In the genomic region with DNA sequence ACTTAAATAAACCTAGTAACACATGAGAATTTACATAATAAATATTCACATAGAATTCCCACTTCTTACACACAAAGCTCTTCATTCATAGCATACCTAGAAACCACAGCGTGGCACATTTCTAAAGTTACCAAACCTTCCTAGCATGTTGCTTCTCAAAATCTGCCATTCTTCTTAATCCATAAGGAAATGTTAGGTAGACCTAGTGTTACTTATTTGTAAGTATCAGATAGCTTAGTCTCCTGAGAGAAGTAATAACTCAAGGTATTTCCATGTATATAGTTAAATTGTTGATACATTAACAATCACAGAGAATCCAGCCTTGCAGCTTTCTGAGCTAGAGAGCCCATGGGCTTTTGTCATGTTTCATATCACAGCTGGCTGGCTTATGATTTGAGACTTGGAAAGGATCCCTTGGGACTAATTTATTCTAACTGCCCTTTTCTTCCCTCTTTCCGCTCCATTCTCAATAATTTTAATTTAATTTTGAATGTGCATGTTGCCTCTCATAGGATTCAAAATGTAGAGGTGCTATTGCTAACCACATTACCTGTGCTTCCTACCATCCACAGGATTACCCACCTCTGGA, we compare ENCODE assay signal across 13 cellular contexts. TPM values are rescaled to one million over a fixed set of nuclear protein-coding genes. Genes with fewer than 3 reads are reported as not detected.
DNase-seq lines count a peak whose midpoint lies in the region; ATAC-seq and TF ChIP-seq lines count a peak whose summit lies in the region.
"Had no signal": no experiment of that assay in that cellular context is flagged by ENCODE, and none has a peak within 500 bp of the region (broad histone marks: within the 10 kb centered on the region; RNA-seq: fewer than 3 reads in every experiment).

No MANE protein-coding gene starts in this region.

- 99 to 100% methylated on average over 2 of the region's 2 CpGs for WGBS in GM23248 (ENCODE audit: low coverage in 1 of 2, low lambda C conversion rate in 2 of 2, missing lambda C conversion rate in 2 of 2), 2 experiments
- 90% methylated on average over 2 of the region's 2 CpGs for whole genome bisulfite sequencing in right lobe of liver (ENCODE audit: insufficient coverage, low coverage, low lambda C conversion rate, missing lambda C conversion rate)

- H3F3A ChIP-seq in GM23248 (ENCODE audit: insufficient read depth): peaks cover 89% of the 10 kb centered on the region

- H2AFZ ChIP-seq in GM23248: no peak overlapping the region

- peaks cover 68% of the 10 kb centered on the region for H3K4me1 ChIP-seq in A673 (ENCODE audit: insufficient read depth, low read length, poor library complexity, severe bottlenecking)
- peaks cover 92% of the 10 kb centered on the region for H3K4me1 ChIP-seq in GM23248 (ENCODE audit: insufficient read depth)
- H3K4me1 ChIP-seq in right lobe of liver: peaks cover 0 to 53% (median 25%) of the 10 kb centered on the region in 4 donors

- H3K9me3 ChIP-seq in A673 (ENCODE audit: low read depth, low read length, poor library complexity, severe bottlenecking) (no peaks in the 10 kb centered on the region), GM23248 (ENCODE audit: low read depth) (no peaks in the 10 kb centered on the region), right lobe of liver (no peaks in the 10 kb centered on the region)
- H3K9me3 ChIP-seq: spleen had no signal

- intact Hi-C loops in A673 (cut with micrococcal nuclease; ENCODE audit: unreplicated experiment) (no loop called here), right lobe of liver (cut with DNase I) (no loop called here)

- no TSS peak for BruUV-seq in A673 (replicated peaks; lab: Mats Ljungman, UMichigan)

- H3K4me3 ChIP-seq in A673 (ENCODE audit: low read depth, low read length, poor library complexity, severe bottlenecking): no peak overlapping the region
- peak overlapping the region; percentile 53 for H3K4me3 ChIP-seq in GM23248
- H3K4me3 ChIP-seq in right lobe of liver: no peak overlapping the region
- H3K4me3 ChIP-seq: spleen had no signal

- peaks cover 56% of the 10 kb centered on the region; the same call in 1 of the 2 replicates for H4K20me1 ChIP-seq in GM23248 (ENCODE audit: insufficient read depth)

- H3K4me2 ChIP-seq in GM23248 (ENCODE audit: unreplicated experiment): peak overlapping the region; percentile 87

- ATAC-seq in right lobe of liver (no peak), HG03139 (IDR thresholded peaks at IDR 0.05; ENCODE audit: unreplicated experiment) (no peak)

- peaks cover 99% of the 10 kb centered on the region for H3K79me2 ChIP-seq in GM23248 (ENCODE audit: insufficient read depth)

- H3K27me3 ChIP-seq in A673 (replicated peaks; ENCODE audit: insufficient read depth, low read depth, low read length, poor library complexity) (no peaks in the 10 kb centered on the region), GM23248 (replicated peaks; ENCODE audit: insufficient read depth) (no peaks in the 10 kb centered on the region), right lobe of liver (no peaks in the 10 kb centered on the region)
- H3K27me3 ChIP-seq: spleen had no signal

- TF ChIP-seq CTCF in A673 (conservative IDR thresholded peaks at IDR 0.05; ENCODE audit: low read depth, low read length) (no peak), right lobe of liver (IDR thresholded peaks at IDR 0.05) (no peak)

- CTCF ChIA-PET in A673 (lab: Charles Lee): no interaction called here

- H3K36me3 ChIP-seq in A673 (ENCODE audit: insufficient read depth, low read length, poor library complexity, severe bottlenecking) (no peaks in the 10 kb centered on the region), GM23248 (ENCODE audit: low read depth) (no peaks in the 10 kb centered on the region), right lobe of liver (no peaks in the 10 kb centered on the region)
- H3K36me3 ChIP-seq: spleen had no signal

- POLR2A ChIA-PET in A673 (lab: Charles Lee; ENCODE audit: low non-redundant PET): no interaction called here

- no peaks in the 10 kb centered on the region for H3K9me2 ChIP-seq in GM23248 (ENCODE audit: insufficient read depth)

- H3K27ac ChIP-seq in A673 (ENCODE audit: low read depth, low read length, poor library complexity, severe bottlenecking): no peak overlapping the region
- peak overlapping the region; percentile 70 for H3K27ac ChIP-seq in GM23248
- peak overlapping the region; percentile 38 to 74 (median 56) for H3K27ac ChIP-seq in right lobe of liver
- H3K27ac ChIP-seq: spleen had no signal

- no peak for TF ChIP-seq POLR2A in right lobe of liver (IDR thresholded peaks at IDR 0.05)

- DNase-seq in A673 (ENCODE audit: low spot score) (peak; percentile 69), GM23248 (no peak), SW480 (ENCODE audit: low spot score) (peak; percentile 26), right lobe of liver (no peak), dedifferentiated amniotic fluid mesenchymal stem cell (ENCODE audit: extremely low spot score) (no peak), DMS53 (lab: John Stamatoyannopoulos, UW) (no peak), germinal center (ENCODE audit: low spot score) (no peak)
- DNase-seq: activated CD8-positive, alpha-beta memory T cell treated with anti-CD3 and anti-CD28 coated beads, Interleukin-2, amount 50 U/mL, for 48 hours; GOT3; NCI-H2029 treated with DMSO at 0.1 percent for 48 hours; nephron progenitor cell; spleen had no signal

- in situ Hi-C loops in GM23248 (cut with MboI): no loop called here

- no peak overlapping the region for H3K9ac ChIP-seq in GM23248

RNA-seq across cellular contexts. Expression of a gene that starts 17.6 kb away (rescaled TPM):
- 15.3 and 15.4 TPM in 2 replicates for total RNA-seq in A673 (2021)
- 24.9 and 28.3 TPM in 2 replicates for total RNA-seq in GM23248 (2014; rRNA removed; shearing (Covaris generic))
- polyA plus RNA-seq in GM23248 (2016; fragmentation: Nextera tagmentation; extraction: Ambion mirVana): 53.8 and 55.5 TPM in 2 replicates
- total RNA-seq in right lobe of liver: 10 to 100 TPM in 1 of 6 experiments, 1 to 10 TPM in 5; 5.5 to 11.0 (median 7.3) TPM

Comparison
In these comparisons a context has a peak if more than half of its experiments do, and no peak if none do; other contexts are left out.
1. DNase-seq: peak in A673 (single experiment) and SW480 (single experiment); none in GM23248 (single experiment), right lobe of liver (0 of 3), dedifferentiated amniotic fluid mesenchymal stem cell (single experiment), DMS53 (single experiment) and germinal center (single experiment).